In genomic region chr19:56595548-56595899, GRCh38 we compare ENCODE assay signal across 1 cellular context.
TF ChIP-seq lines count a peak whose summit lies in the region.

No MANE protein-coding gene starts in this region.

TF ChIP-seq in GM12878, 131 proteins besides CTCF, POLR2A, EP300 and RAD21:
- no peak for TF ChIP-seq NR2C1 (IDR thresholded peaks at IDR 0.05)
- no peak for TF ChIP-seq ZNF622 (IDR thresholded peaks at IDR 0.05)
- 0 out of 2 replicates have a peak, but pooled peaks have one; percentile 19 for TF ChIP-seq NBN (IDR thresholded peaks at IDR 0.05)
- no peak for TF ChIP-seq CHD1 (IDR thresholded peaks at IDR 0.05; ENCODE audit: low read depth, low read length)
- TF ChIP-seq SMARCA5 (IDR thresholded peaks at IDR 0.05), result 0 out of 2 replicates have a peak, but pooled peaks have one; percentile 1
- 0 out of 2 replicates have a peak, but pooled peaks have one; percentile 64 for TF ChIP-seq HDGF (IDR thresholded peaks at IDR 0.05)
- TF ChIP-seq PKNOX1 (IDR thresholded peaks at IDR 0.05), result peak; percentile 6; the same call in 1 of the 2 replicates
TF ChIP-seq in GM12878: peak in this region for 4.
